In genomic region chr14:69050235-69051184, GRCh38 we compare ENCODE assay signal across 11 cellular contexts.
DNase-seq lines count a peak whose midpoint lies in the region; ATAC-seq and TF ChIP-seq lines count a peak whose summit lies in the region.
"Had no signal": no experiment of that assay in that cellular context is flagged by ENCODE, and none has a peak within 500 bp of the region (broad histone marks: within the 10 kb centered on the region; RNA-seq: fewer than 3 reads in every experiment).

No MANE protein-coding gene starts in this region.

- POLR2A ChIA-PET in AG04450 (lab: Yijun Ruan, JAX) (interaction anchor here (0.7 to 2.3 kb wide), 5 partner anchors 15 to 101 kb away, joined by 3 to 8 read pairs (median 3); no protein-coding TSS in a partner anchor), IMR-90 (lab: Charles Lee; ENCODE audit: unreplicated experiment) (no interaction called here)

- H2BK120ac ChIP-seq in IMR-90 (ENCODE audit: low read depth, low read length), result peak overlapping the region; percentile 75; the same call in 1 of the 2 replicates

- peaks cover 34% of the 10 kb centered on the region for H3K4me1 ChIP-seq in IMR-90 (ENCODE audit: control insufficient read depth, insufficient read depth, low read length)
- H3K4me1 ChIP-seq in hepatocyte (ENCODE audit: insufficient read depth), result peaks cover 40% of the 10 kb centered on the region
- H3K4me1 ChIP-seq in Peyer's patch, result peaks cover 0 to 19% (median 2%) of the 10 kb centered on the region in 4 donors

- no peak overlapping the region for H2AK9ac ChIP-seq in IMR-90 (replicated peaks; ENCODE audit: low read depth, low read length, poor library complexity)

- peak overlapping the region; percentile 79 for H3K4ac ChIP-seq in IMR-90 (ENCODE audit: low read depth, low read length)

- peak overlapping the region; percentile 56; the same call in 1 of the 2 replicates for H3K23ac ChIP-seq in IMR-90 (ENCODE audit: low read depth, low read length)

- H2AK5ac ChIP-seq in IMR-90 (ENCODE audit: low read depth, low read length), result peak overlapping the region; percentile 84

- H2AFZ ChIP-seq in IMR-90 (replicated peaks; ENCODE audit: low read length, poor library complexity) (no peak overlapping the region), hepatocyte (no peak overlapping the region)

- H4K20me1 ChIP-seq in IMR-90 (ENCODE audit: insufficient read depth, low read length) (peaks cover 13% of the 10 kb centered on the region; the same call in 1 of the 2 replicates), hepatocyte (ENCODE audit: insufficient read depth, poor library complexity, severe bottlenecking) (no peaks in the 10 kb centered on the region)

- H3K36me3 ChIP-seq in IMR-90 (ENCODE audit: control insufficient read depth, insufficient read depth, low read length) (peaks cover 22% of the 10 kb centered on the region), hepatocyte (replicated peaks; ENCODE audit: insufficient read depth, low read depth) (no peaks in the 10 kb centered on the region), Peyer's patch (peaks cover 0 to 28% (median 0%) of the 10 kb centered on the region in 3 donors)

- H3K18ac ChIP-seq in IMR-90 (ENCODE audit: low read depth, low read length), result peak overlapping the region; percentile 94

- H3K4me2 ChIP-seq in IMR-90 (ENCODE audit: low read depth, low read length) (peak overlapping the region; percentile 38), hepatocyte (peak overlapping the region; percentile 24)

- H3K36me3 Mint-ChIP-seq in progenitor cell of endocrine pancreas (ENCODE audit: insufficient read depth), result peaks cover 16% of the 10 kb centered on the region

- peak overlapping the region; percentile 95 for H2BK5ac ChIP-seq in IMR-90 (ENCODE audit: low read depth, low read length, poor library complexity, severe bottlenecking)

- peak overlapping the region; percentile 66 for H3K27ac ChIP-seq in AG04450 (ENCODE audit: low read depth, low read length)
- peak overlapping the region; percentile 95 for H3K27ac ChIP-seq in IMR-90 (ENCODE audit: insufficient read depth, low read length)
- peak overlapping the region; percentile 62 for H3K27ac ChIP-seq in hepatocyte
- H3K27ac ChIP-seq in Peyer's patch, result peak overlapping the region in 2 of 4 donors; percentile 51 to 69

- H3K4me3 ChIP-seq in AG04450 (ENCODE audit: low read depth, low read length), result no peak overlapping the region
- H3K4me3 ChIP-seq in IMR-90 (ENCODE audit: insufficient read depth, low read depth, low read length), result no peak overlapping the region
- no peak overlapping the region for H3K4me3 ChIP-seq in hepatocyte
- no peak overlapping the region for H3K4me3 ChIP-seq in Peyer's patch

- WGBS in IMR-90 (ENCODE audit: extremely low coverage in 2 of 2, insufficient read length in 1 of 2), 2 experiments, result no CpG with 5 or more reads among the region's 6 CpGs
- WGBS in hepatocyte (ENCODE audit: low lambda C conversion rate, missing lambda C conversion rate), result 38% methylated on average over 6 of the region's 6 CpGs

- TF ChIP-seq RAD21 in IMR-90 (IDR thresholded peaks at IDR 0.05; ENCODE audit: low read length), result no peak

- peak overlapping the region; percentile 68 for H4K91ac ChIP-seq in IMR-90 (ENCODE audit: insufficient read depth, low read depth, low read length)

- H3K27me3 ChIP-seq in AG04450 (ENCODE audit: control insufficient read depth, insufficient read depth, low read length), result no peaks in the 10 kb centered on the region
- H3K27me3 ChIP-seq in IMR-90 (ENCODE audit: control insufficient read depth, insufficient read depth, low read length), result no peaks in the 10 kb centered on the region
- H3K27me3 ChIP-seq in hepatocyte, result no peaks in the 10 kb centered on the region
- H3K27me3 ChIP-seq in Peyer's patch, result no peaks in the 10 kb centered on the region

- peak overlapping the region; percentile 92 for H4K5ac ChIP-seq in IMR-90 (ENCODE audit: low read depth, low read length)

- peak overlapping the region; percentile 44; the same call in 1 of the 2 replicates for H2BK20ac ChIP-seq in IMR-90 (ENCODE audit: low read depth, low read length)

- H3K9me1 ChIP-seq in IMR-90 (ENCODE audit: insufficient read depth, low read length), result peaks cover 46% of the 10 kb centered on the region

- H3K9me2 ChIP-seq in hepatocyte (replicated peaks; ENCODE audit: insufficient read depth), result no peaks in the 10 kb centered on the region

- peaks cover 10% of the 10 kb centered on the region for H3K79me2 ChIP-seq in hepatocyte

- no peaks in the 10 kb centered on the region for H3K9me3 Mint-ChIP-seq in progenitor cell of endocrine pancreas (ENCODE audit: low read depth)
- H3K9me3 Mint-ChIP-seq: CD4-positive, alpha-beta memory T cell had no signal

- CTCF ChIA-PET in AG04450 (lab: Charles Lee) (interaction anchor here (0.7 to 1.9 kb wide), 3 partner anchors 51 to 139 kb away, joined by 3 to 5 read pairs (median 3); no protein-coding TSS in a partner anchor), IMR-90 (lab: Yijun Ruan, JAX) (interaction anchor here (0.6 to 0.7 kb wide), 2 partner anchors 11 to 108 kb away, joined by 3 read pairs; no protein-coding TSS in a partner anchor)

- H3K9me3 ChIP-seq in AG04450 (ENCODE audit: control insufficient read depth, insufficient read depth, low read length) (peaks cover 6% of the 10 kb centered on the region; the same call in 1 of the 2 replicates), IMR-90 (ENCODE audit: control insufficient read depth, insufficient read depth, low read length) (no peaks in the 10 kb centered on the region), hepatocyte (ENCODE audit: low read depth) (no peaks in the 10 kb centered on the region), Peyer's patch (no peaks in the 10 kb centered on the region)

- H3K4me1 Mint-ChIP-seq in progenitor cell of endocrine pancreas (ENCODE audit: low read depth), result peaks cover 20% of the 10 kb centered on the region

- intact Hi-C loops in IMR-90 (cut with micrococcal nuclease), result no loop called here

- H3K27ac Mint-ChIP-seq in progenitor cell of endocrine pancreas, result peak overlapping the region; percentile 37

- TF ChIP-seq POLR2A in IMR-90 (IDR thresholded peaks at IDR 0.05; ENCODE audit: low read depth, low read length) (no peak), Peyer's patch (IDR thresholded peaks at IDR 0.05) (no peak)

- H3K9ac ChIP-seq in IMR-90 (ENCODE audit: low read depth, low read length), result peak overlapping the region; percentile 66

- no peak overlapping the region for H3K4me3 Mint-ChIP-seq in progenitor cell of endocrine pancreas (ENCODE audit: low read depth)
- H3K4me3 Mint-ChIP-seq: CD4-positive, alpha-beta memory T cell had no signal

- H3K79me1 ChIP-seq in IMR-90 (ENCODE audit: low read depth in 1 of 2, low read length in 2 of 2), result peaks cover 23 to 75% of the 10 kb centered on the region in 2 experiments

- H3K14ac ChIP-seq in IMR-90 (replicated peaks; ENCODE audit: low read depth, low read length), result peak overlapping the region; percentile 90

- ATAC-seq in IMR-90 (ENCODE audit: low read depth) (no peak), GM18870 (IDR thresholded peaks at IDR 0.05; ENCODE audit: unreplicated experiment) (no peak)

- H2BK15ac ChIP-seq in IMR-90 (ENCODE audit: low read depth, low read length), result peak overlapping the region; percentile 50; the same call in 1 of the 3 replicates

- DNase-seq in AG04450 (ENCODE audit: low read depth, low spot score), result no peak
- no peak for DNase-seq in IMR-90
- DNase-seq in hepatocyte (ENCODE audit: low spot score), result no peak
- no peak for DNase-seq in progenitor cell of endocrine pancreas (ENCODE audit: low spot score, unreplicated experiment)
- no peak for DNase-seq in activated CD8-positive, alpha-beta memory T cell treated with anti-CD3 and anti-CD28 coated beads for 24 hours
- no peak for DNase-seq in Peyer's patch
- no peak for DNase-seq in foreskin melanocyte
- DNase-seq: caudate nucleus; CD4-positive, alpha-beta memory T cell; NCI-H1048 had no signal

- no peak overlapping the region; the same call in 1 of the 2 replicates for H3K56ac ChIP-seq in IMR-90 (ENCODE audit: extremely low read depth, insufficient read depth, low read length)

- TF ChIP-seq CTCF in AG04450 (IDR thresholded peaks at IDR 0.05; ENCODE audit: low read depth, low read length) (no peak), IMR-90 (conservative IDR thresholded peaks at IDR 0.05; ENCODE audit: low read depth, low read length) (no peak), hepatocyte (IDR thresholded peaks at IDR 0.05; ENCODE audit: poor library complexity) (no peak), progenitor cell of endocrine pancreas (IDR thresholded peaks at IDR 0.05; ENCODE audit: unreplicated experiment) (no peak), Peyer's patch (IDR thresholded peaks at IDR 0.05) (no peak)

- H3K27me3 Mint-ChIP-seq in progenitor cell of endocrine pancreas, result no peaks in the 10 kb centered on the region
- H3K27me3 Mint-ChIP-seq: CD4-positive, alpha-beta memory T cell had no signal

- dilution Hi-C loops in IMR-90 (cut with HindIII; ENCODE audit: low sequenced_read_pairs, unreplicated experiment), result no loop called here

- no TSS peak for BruUV-seq in IMR-90 (replicated peaks; lab: Mats Ljungman, UMichigan)

- H4K8ac ChIP-seq in IMR-90 (ENCODE audit: low read depth in 2 of 2, low read length in 2 of 2), result peak overlapping the region; percentile 10 to 71; a peak in 2 of 4 replicates

- in situ Hi-C loops in IMR-90 (cut with MboI; ENCODE audit: low sequenced_read_pairs), result no loop called here

TF ChIP-seq in IMR-90, 13 proteins besides CTCF, POLR2A, EP300 and RAD21:
- TF ChIP-seq USF2 (IDR thresholded peaks at IDR 0.05; ENCODE audit: low read depth, low read length), result no peak
